8 cellular contexts compared by ENCODE assay signal in genomic region chr4:39046243-39046642, GRCh38. TPM values are rescaled to one million over a fixed set of nuclear protein-coding genes. Genes with fewer than 3 reads are reported as not detected.
DNase-seq lines count a peak whose midpoint lies in the region; ATAC-seq and TF ChIP-seq lines count a peak whose summit lies in the region.

No MANE protein-coding gene starts in this region.

- H4K91ac ChIP-seq in H9 (ENCODE audit: insufficient read length, low read depth, low read length): no peak overlapping the region

- ATAC-seq in activated CD8-positive, alpha-beta T cell treated with anti-CD3 and anti-CD28 coated beads for 36 hours: no peak
- no peak for ATAC-seq in GM19467 (IDR thresholded peaks at IDR 0.05; ENCODE audit: unreplicated experiment)
- no peak for ATAC-seq in HG03139 (IDR thresholded peaks at IDR 0.05; ENCODE audit: unreplicated experiment)

- H3K79me2 ChIP-seq in H9 (ENCODE audit: insufficient read depth, low read length): no peaks in the 10 kb centered on the region

- no peaks in the 10 kb centered on the region; the same call in 1 of the 2 replicates for H3K4me1 ChIP-seq in H9 (ENCODE audit: insufficient read depth, low read length)

- H2BK15ac ChIP-seq in H9 (ENCODE audit: low read depth, low read length): no peak overlapping the region

- no peak overlapping the region for H3K4ac ChIP-seq in H9 (ENCODE audit: low read depth, low read length)

- H4K8ac ChIP-seq in H9 (replicated peaks; ENCODE audit: insufficient read length, low read depth, low read length): no peak overlapping the region

- no peak overlapping the region for H3K9ac ChIP-seq in H9 (ENCODE audit: extremely low read depth, insufficient read length, low read length)

- peaks cover 5% of the 10 kb centered on the region for H3K23me2 ChIP-seq in H9 (ENCODE audit: insufficient read length, low read depth, low read length, poor library complexity, severe bottlenecking)

- H3K14ac ChIP-seq in H9 (ENCODE audit: insufficient read depth, low read length): no peak overlapping the region

- H3K56ac ChIP-seq in H9 (ENCODE audit: insufficient read length, low read depth, low read length): no peak overlapping the region

- DNase-seq in A172 (ENCODE audit: low spot score) (peak; percentile 78), H9 (no peak), GOT3 (lab: John Stamatoyannopoulos, UW) (no peak)
- no peak for DNase-seq in activated CD8-positive, alpha-beta T cell treated with anti-CD3 and anti-CD28 coated beads for 36 hours
- no peak for DNase-seq in activated effector memory CD4-positive, alpha-beta T cell treated with Interleukin-2 at 50 U/mL for 16 hours

- H3K27me3 ChIP-seq in H9 (ENCODE audit: insufficient read depth, low read length) (no peaks in the 10 kb centered on the region), layer of hippocampus (ENCODE audit: control insufficient read depth, insufficient read depth, low read length) (no peaks in the 10 kb centered on the region)

- TF ChIP-seq CTCF in H9 (conservative IDR thresholded peaks at IDR 0.05): no peak
- no peak for TF ChIP-seq CTCF in activated CD8-positive, alpha-beta T cell treated with anti-CD3 and anti-CD28 coated beads for 36 hours (IDR thresholded peaks at IDR 0.05)

- H2BK12ac ChIP-seq in H9 (ENCODE audit: insufficient read length, low read depth, low read length): no peak overlapping the region

- peak overlapping the region; percentile 85 to 94 for H3K4me3 Mint-ChIP-seq in H9
- peak overlapping the region; percentile 87 for H3K4me3 Mint-ChIP-seq in activated CD8-positive, alpha-beta T cell treated with anti-CD3 and anti-CD28 coated beads for 36 hours

- no peaks in the 10 kb centered on the region for H4K20me1 ChIP-seq in H9 (ENCODE audit: control insufficient read depth, insufficient read depth, insufficient read length)

- no peak overlapping the region for H3K18ac ChIP-seq in H9 (ENCODE audit: insufficient read length, low read depth, low read length)

- H3K27ac ChIP-seq in H9 (ENCODE audit: insufficient read length, low read depth, low read length) (no peak overlapping the region), layer of hippocampus (ENCODE audit: low read depth, low read length) (peak overlapping the region; percentile 4)

- H4K5ac ChIP-seq in H9 (ENCODE audit: insufficient read length, low read depth, low read length): no peak overlapping the region

- peaks cover 0 to 2% (median 0%) of the 10 kb centered on the region in 3 experiments; a peak in 1 of 7 replicates for H3K36me3 Mint-ChIP-seq in H9 (ENCODE audit: insufficient read depth in 1 of 3, low read depth in 3 of 3)
- peaks cover 2% of the 10 kb centered on the region for H3K36me3 Mint-ChIP-seq in activated CD8-positive, alpha-beta T cell treated with anti-CD3 and anti-CD28 coated beads for 36 hours (ENCODE audit: low read depth)

- no peak overlapping the region for H3T11ph ChIP-seq in H9 (ENCODE audit: low read length)

- H2BK120ac ChIP-seq in H9 (ENCODE audit: low read depth, low read length, poor library complexity, severe bottlenecking): no peak overlapping the region

- H3K4me2 ChIP-seq in H9 (ENCODE audit: insufficient read depth, insufficient read length, low read length): peak overlapping the region; percentile 66

- H2BK20ac ChIP-seq in H9 (ENCODE audit: low read depth, low read length, poor library complexity, severe bottlenecking): no peak overlapping the region

- H3K79me1 ChIP-seq in H9 (ENCODE audit: insufficient read depth, low read depth, low read length, poor library complexity, severe bottlenecking): no peaks in the 10 kb centered on the region

- H3K9me3 Mint-ChIP-seq in H9: no peaks in the 10 kb centered on the region; a peak in 1 of 5 replicates
- H3K9me3 Mint-ChIP-seq in activated CD8-positive, alpha-beta T cell treated with anti-CD3 and anti-CD28 coated beads for 36 hours: no peaks in the 10 kb centered on the region

- H2BK5ac ChIP-seq in H9 (ENCODE audit: insufficient read length, low read length): no peak overlapping the region

- intact Hi-C loops in activated CD8-positive, alpha-beta T cell treated with anti-CD3 and anti-CD28 coated beads for 36 hours (cut with micrococcal nuclease): loop anchor here (10.0 kb wide), 1 partner anchor 399 kb away; no protein-coding TSS in a partner anchor

- no peak overlapping the region for H2AFZ ChIP-seq in H9 (ENCODE audit: low read length)

- H2AK5ac ChIP-seq in H9 (ENCODE audit: insufficient read length, low read length): no peak overlapping the region

- WGBS in H9 (ENCODE audit: extremely low coverage, insufficient read length, low lambda C conversion rate): no CpG with 5 or more reads among the region's 8 CpGs

- CTCF ChIA-PET in activated CD8-positive, alpha-beta T cell treated with anti-CD3 and anti-CD28 coated beads for 36 hours (lab: Charles Lee): interaction anchor here (1.1 to 2.5 kb wide), 2 partner anchors 89 to 144 kb away, joined by 6 to 9 read pairs; no protein-coding TSS in a partner anchor

- peaks cover 29 to 33% of the 10 kb centered on the region in 2 experiments for H3K4me1 Mint-ChIP-seq in H9
- H3K4me1 Mint-ChIP-seq in activated CD8-positive, alpha-beta T cell treated with anti-CD3 and anti-CD28 coated beads for 36 hours (ENCODE audit: low read depth): peaks cover 46% of the 10 kb centered on the region

- H3K27ac Mint-ChIP-seq in H9: no peak overlapping the region
- peak overlapping the region; percentile 55 for H3K27ac Mint-ChIP-seq in activated CD8-positive, alpha-beta T cell treated with anti-CD3 and anti-CD28 coated beads for 36 hours

- POLR2A ChIA-PET in activated CD8-positive, alpha-beta T cell treated with anti-CD3 and anti-CD28 coated beads for 36 hours (lab: Charles Lee): no interaction called here

- H3K23ac ChIP-seq in H9 (ENCODE audit: insufficient read length, low read depth, low read length): no peak overlapping the region

- no peaks in the 10 kb centered on the region for H3K27me3 Mint-ChIP-seq in H9 (ENCODE audit: low read depth)
- no peaks in the 10 kb centered on the region for H3K27me3 Mint-ChIP-seq in activated CD8-positive, alpha-beta T cell treated with anti-CD3 and anti-CD28 coated beads for 36 hours

- no peaks in the 10 kb centered on the region for H3K9me3 ChIP-seq in H9 (ENCODE audit: control insufficient read depth, low read depth, low read length)

RNA-seq across cellular contexts. Expression of gene TMEM156, which starts 14.0 kb away (rescaled TPM):
- total RNA-seq in A172 (2014; rRNA removed; shearing (Covaris generic)): 0.19 and 0.81 TPM in 2 replicates
- total RNA-seq in H9 (2021): not detected in 2 replicates
- 10 to 100 TPM; 11.7 to 12.0 TPM for total RNA-seq in activated CD8-positive, alpha-beta T cell treated with anti-CD3 and anti-CD28 coated beads for 36 hours

RNA-seq across cellular contexts. Expression of gene KLHL5, which starts 15.8 kb away (rescaled TPM):
- total RNA-seq in A172 (2014; rRNA removed; shearing (Covaris generic)): 68.5 and 78.3 TPM in 2 replicates
- 16.0 and 16.8 TPM in 2 replicates for total RNA-seq in H9 (2021)
- total RNA-seq in activated CD8-positive, alpha-beta T cell treated with anti-CD3 and anti-CD28 coated beads for 36 hours: 1 to 10 TPM; 6.6 to 6.8 TPM
